12 cellular contexts compared by ENCODE assay signal in the genomic region with DNA sequence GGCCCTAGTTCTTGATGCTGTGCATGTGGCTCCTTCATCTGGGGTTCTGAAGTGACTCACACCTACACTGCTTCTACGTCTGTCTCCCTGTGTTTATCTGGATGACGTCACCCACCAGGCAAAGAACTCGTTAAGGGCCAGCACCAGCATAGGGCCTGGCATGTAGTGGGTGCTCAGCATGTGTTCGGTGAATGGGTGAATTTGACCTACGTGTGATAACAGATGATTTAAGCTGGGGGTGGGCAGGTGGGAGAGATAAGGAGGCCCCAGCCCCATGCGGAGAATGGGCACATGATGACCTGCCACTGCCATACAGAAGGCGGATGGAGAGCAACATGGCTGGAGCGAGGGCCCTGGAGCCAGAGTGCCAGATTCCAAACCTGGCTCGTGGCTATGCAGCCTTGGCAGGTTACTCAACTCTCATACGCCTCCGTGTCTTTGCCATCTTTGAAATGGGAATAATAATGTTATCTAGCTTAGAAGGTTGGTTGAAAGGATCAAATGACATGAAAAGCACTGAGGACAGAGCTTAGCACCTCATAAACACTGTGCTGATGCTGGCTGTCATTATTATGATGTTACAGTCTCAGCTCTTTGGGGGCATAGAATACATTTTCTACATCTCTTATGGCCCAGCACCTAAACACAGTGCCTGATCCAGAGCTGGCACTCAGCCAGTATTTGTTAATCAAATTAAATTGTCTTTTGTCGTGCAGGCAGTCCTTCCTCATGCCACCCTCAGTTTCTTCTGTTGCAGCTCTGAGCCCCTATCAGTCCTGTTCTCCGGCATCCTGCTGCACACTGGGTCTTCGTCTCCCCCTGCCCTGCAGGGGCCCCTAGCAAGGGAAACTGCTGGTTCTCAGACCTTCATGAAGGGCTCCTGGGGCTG. TPM values are rescaled to one million over a fixed set of nuclear protein-coding genes. Genes with fewer than 3 reads are reported as not detected.
DNase-seq lines count a peak whose midpoint lies in the region; ATAC-seq, FAIRE-seq and TF ChIP-seq lines count a peak whose summit lies in the region.
"Had no signal": no experiment of that assay in that cellular context is flagged by ENCODE, and none has a peak within 500 bp of the region (broad histone marks: within the 10 kb centered on the region; RNA-seq: fewer than 3 reads in every experiment).

No MANE protein-coding gene starts in this region.

- peak; percentile 45 for DNase-seq in HepG2 (ENCODE audit: low spot score)
- DNase-seq in right lobe of liver: no peak
- peak; percentile 21 for DNase-seq in OCI-M1 (lab: John Stamatoyannopoulos, UW)
- DNase-seq in erythroblast (lab: John Stamatoyannopoulos, UW): peak; percentile 62 to 83
- no peak for DNase-seq in activated CD4-positive, alpha-beta T cell treated with anti-CD3 and anti-CD28 coated beads for 36 hours
- DNase-seq in GF-D8 (lab: John Stamatoyannopoulos, UW): no peak
- no peak for DNase-seq in T-helper 2 cell treated with Interferon-gamma antibody and Interleukin-4, amounts not matched to agents 5 μg/mL and 100 μg/mL, for 36 hours (ENCODE audit: low spot score)
- DNase-seq in T-cell: no peak
- DNase-seq: activated T-cell treated with anti-CD3 and anti-CD28 coated beads, Interleukin-2, amount 50 U/mL, for 1 hour; natural killer cell; stimulated activated CD4-positive, alpha-beta T cell treated with anti-CD3 and anti-CD28 coated beads, Interleukin-4, amount 100 ng/mL, for 1 hour had no signal

- H3K27me3 Mint-ChIP-seq in activated CD4-positive, alpha-beta T cell treated with anti-CD3 and anti-CD28 coated beads for 36 hours: no peaks in the 10 kb centered on the region
- H3K27me3 Mint-ChIP-seq in T-helper 2 cell treated with Interferon-gamma antibody and Interleukin-4, amounts not matched to agents 5 μg/mL and 100 μg/mL, for 36 hours (ENCODE audit: low read depth): peaks cover 4% of the 10 kb centered on the region
- no peaks in the 10 kb centered on the region for H3K27me3 Mint-ChIP-seq in T-cell

- CTCF ChIA-PET in HepG2 (lab: Yijun Ruan, JAX; ENCODE audit: low intra/inter-chr PET ratio, low total read pairs) (no interaction called here), T-cell (lab: Charles Lee) (no interaction called here)
- CTCF ChIA-PET in activated CD4-positive, alpha-beta T cell treated with anti-CD3 and anti-CD28 coated beads for 36 hours (lab: Charles Lee): no interaction called here

- POLR2A ChIA-PET in HepG2 (lab: Yijun Ruan, JAX) (interaction anchor here (0.8 kb wide), 1 partner anchor 8 kb away, joined by 3 read pairs; no protein-coding TSS in a partner anchor), T-cell (lab: Charles Lee) (no interaction called here)
- POLR2A ChIA-PET in activated CD4-positive, alpha-beta T cell treated with anti-CD3 and anti-CD28 coated beads for 36 hours (lab: Charles Lee): no interaction called here

- no peak overlapping the region for H3K27ac Mint-ChIP-seq in activated CD4-positive, alpha-beta T cell treated with anti-CD3 and anti-CD28 coated beads for 36 hours
- H3K27ac Mint-ChIP-seq in T-helper 2 cell treated with Interferon-gamma antibody and Interleukin-4, amounts not matched to agents 5 μg/mL and 100 μg/mL, for 36 hours: no peak overlapping the region
- no peak overlapping the region for H3K27ac Mint-ChIP-seq in T-cell

- ATAC-seq in HepG2: no peak
- ATAC-seq in right lobe of liver: no peak
- no peak for ATAC-seq in activated CD4-positive, alpha-beta T cell treated with anti-CD3 and anti-CD28 coated beads for 36 hours
- no peak for ATAC-seq in T-cell (replicated peaks in 1 of 4)
- ATAC-seq: natural killer cell had no signal

- WGBS in HepG2 (ENCODE audit: low lambda C conversion rate): 36% methylated on average over 14 of the region's 14 CpGs
- WGBS in right lobe of liver (ENCODE audit: insufficient coverage, low coverage, low lambda C conversion rate, missing lambda C conversion rate): 47% methylated on average over 9 of the region's 14 CpGs

- peaks cover 6% of the 10 kb centered on the region for H3K4me1 Mint-ChIP-seq in activated CD4-positive, alpha-beta T cell treated with anti-CD3 and anti-CD28 coated beads for 36 hours
- peaks cover 14% of the 10 kb centered on the region for H3K4me1 Mint-ChIP-seq in T-helper 2 cell treated with Interferon-gamma antibody and Interleukin-4, amounts not matched to agents 5 μg/mL and 100 μg/mL, for 36 hours (ENCODE audit: low read depth)
- peaks cover 6 to 11% (median 10%) of the 10 kb centered on the region in 3 donors for H3K4me1 Mint-ChIP-seq in T-cell

- no peak for TF ChIP-seq RAD21 in HepG2 (CRISPR knock-in tag; IDR thresholded peaks at IDR 0.05)

- no TSS peak for BruUV-seq in HepG2 (replicated peaks; lab: Mats Ljungman, UMichigan)

- H3K4me3 ChIP-seq in HepG2 (replicated peaks in 1 of 3; ENCODE audit: insufficient read depth in 1 of 3, low read depth in 2 of 3, low read length in 3 of 3): no peak overlapping the region
- no peak overlapping the region for H3K4me3 ChIP-seq in right lobe of liver
- H3K4me3 ChIP-seq: suprapubic skin had no signal

- H3K4me2 ChIP-seq in HepG2 (ENCODE audit: low read depth, low read length): peak overlapping the region; percentile 26; the same call in 1 of the 2 replicates

- H3K27me3 ChIP-seq in HepG2 (ENCODE audit: control insufficient read depth in 1 of 2, insufficient read depth in 2 of 2, low read length in 2 of 2) (no peaks in the 10 kb centered on the region; a peak in 2 of 5 replicates), right lobe of liver (no peaks in the 10 kb centered on the region)

- TF ChIP-seq POLR2A in HepG2 (IDR thresholded peaks at IDR 0.05; ENCODE audit: insufficient read depth in 1 of 2, low read depth in 2 of 2, low read length in 2 of 2) (no peak), right lobe of liver (IDR thresholded peaks at IDR 0.05) (no peak), erythroblast (IDR thresholded peaks at IDR 0.05; ENCODE audit: low read length) (no peak)

- no peak for TF ChIP-seq EP300 in HepG2 (IDR thresholded peaks at IDR 0.05; ENCODE audit: low read depth in 2 of 2, low read length in 2 of 2)
- TF ChIP-seq EP300 in HepG2 (CRISPR knock-in tag; IDR thresholded peaks at IDR 0.05; ENCODE audit: borderline replicate concordance): no peak

- H3K36me3 ChIP-seq in HepG2 (replicated peaks in 1 of 2; ENCODE audit: control insufficient read depth in 1 of 2, insufficient read depth in 2 of 2, low read length in 2 of 2) (no peaks in the 10 kb centered on the region), right lobe of liver (no peaks in the 10 kb centered on the region)
- H3K36me3 ChIP-seq: suprapubic skin had no signal

- no peak for TF ChIP-seq CTCF in HepG2 (CRISPR knock-in tag; IDR thresholded peaks at IDR 0.05)
- no peak for TF ChIP-seq CTCF in right lobe of liver (IDR thresholded peaks at IDR 0.05)

- H3K27ac ChIP-seq in HepG2 (ENCODE audit: extremely low read length, insufficient read depth, low read length) (no peak overlapping the region), right lobe of liver (no peak overlapping the region)
- H3K27ac ChIP-seq: suprapubic skin had no signal

- no peaks in the 10 kb centered on the region for H4K20me1 ChIP-seq in HepG2 (ENCODE audit: insufficient read depth, low read length)

- intact Hi-C loops in HepG2 (cut with micrococcal nuclease; ENCODE audit: unreplicated experiment) (no loop called here), right lobe of liver (cut with DNase I) (no loop called here)
- intact Hi-C loops in activated CD4-positive, alpha-beta T cell treated with anti-CD3 and anti-CD28 coated beads for 36 hours (cut with DNase I, micrococcal nuclease): no loop called here

- H3K79me2 ChIP-seq in HepG2 (ENCODE audit: insufficient read depth, low read length): no peaks in the 10 kb centered on the region

- peaks cover 83% of the 10 kb centered on the region for H3K4me1 ChIP-seq in HepG2 (ENCODE audit: insufficient read depth, low read length)
- H3K4me1 ChIP-seq in right lobe of liver: peaks cover 0 to 49% (median 22%) of the 10 kb centered on the region in 4 donors

- no peak overlapping the region for H2AFZ ChIP-seq in HepG2 (ENCODE audit: low read length)

- H3K9ac ChIP-seq in HepG2 (ENCODE audit: insufficient read depth, low read depth, low read length): no peak overlapping the region

- FAIRE-seq in HepG2 (lab: Jason Lieb, UNC): no peak

- H3K9me3 Mint-ChIP-seq in activated CD4-positive, alpha-beta T cell treated with anti-CD3 and anti-CD28 coated beads for 36 hours (ENCODE audit: low read depth): no peaks in the 10 kb centered on the region
- no peaks in the 10 kb centered on the region for H3K9me3 Mint-ChIP-seq in T-helper 2 cell treated with Interferon-gamma antibody and Interleukin-4, amounts not matched to agents 5 μg/mL and 100 μg/mL, for 36 hours
- H3K9me3 Mint-ChIP-seq in T-cell: no peaks in the 10 kb centered on the region
- H3K9me3 Mint-ChIP-seq: natural killer cell had no signal

- H3K9me3 ChIP-seq in HepG2 (ENCODE audit: low read length) (no peaks in the 10 kb centered on the region), right lobe of liver (no peaks in the 10 kb centered on the region)
- H3K9me3 ChIP-seq: suprapubic skin had no signal

- no peak overlapping the region for H3K4me3 Mint-ChIP-seq in activated CD4-positive, alpha-beta T cell treated with anti-CD3 and anti-CD28 coated beads for 36 hours
- no peak overlapping the region for H3K4me3 Mint-ChIP-seq in T-helper 2 cell treated with Interferon-gamma antibody and Interleukin-4, amounts not matched to agents 5 μg/mL and 100 μg/mL, for 36 hours
- no peak overlapping the region for H3K4me3 Mint-ChIP-seq in T-cell
- H3K4me3 Mint-ChIP-seq: natural killer cell had no signal

- no peaks in the 10 kb centered on the region for H3K36me3 Mint-ChIP-seq in activated CD4-positive, alpha-beta T cell treated with anti-CD3 and anti-CD28 coated beads for 36 hours (ENCODE audit: low read depth)
- H3K36me3 Mint-ChIP-seq in T-helper 2 cell treated with Interferon-gamma antibody and Interleukin-4, amounts not matched to agents 5 μg/mL and 100 μg/mL, for 36 hours (ENCODE audit: low read depth): no peaks in the 10 kb centered on the region
- H3K36me3 Mint-ChIP-seq in T-cell: no peaks in the 10 kb centered on the region
- H3K36me3 Mint-ChIP-seq: natural killer cell had no signal

- in situ Hi-C loops in HepG2 (cut with HindIII; ENCODE audit: extremely low pct_ligation_motif_present, low pct_unique_long_range_greater_than_20kb): loop anchor here (5.0 kb wide), 1 partner anchor 37 kb away; the partner anchor contains the start of gene VEGFA

RNA-seq across cellular contexts. Expression of gene VEGFA, which starts 39.6 kb away (rescaled TPM):
- 34.1 and 68.1 TPM in 2 replicates for total RNA-seq in HepG2 (2016; rRNA removed; fragmentation: Illumina TruSeq; extraction: Trizol)
- total RNA-seq in HepG2 (2016; cell fraction: cytosol; rRNA removed; fragmentation: Illumina TruSeq; extraction: Trizol; ENCODE audit: low read depth): 13.4 and 14.2 TPM in 2 replicates
- 26.8 and 72.7 TPM in 2 replicates for total RNA-seq in HepG2 (2016; cell fraction: insoluble cytoplasmic fraction; rRNA removed; fragmentation: Illumina TruSeq; extraction: Trizol)
- total RNA-seq in HepG2 (2016; cell fraction: membrane; rRNA removed; fragmentation: Illumina TruSeq; extraction: Trizol): 33.1 and 34.4 TPM in 2 replicates
- 81.5 and 95.8 TPM in 2 replicates for total RNA-seq in HepG2 (2016; cell fraction: nucleus; rRNA removed; fragmentation: Illumina TruSeq; extraction: Trizol)
- 629 and 1,104 TPM in 2 replicates for polyA plus RNA-seq in HepG2 (2011; rRNA removed)
- polyA plus RNA-seq in HepG2 (2011; cell fraction: cytosol; rRNA removed): 292 and 298 TPM in 2 replicates
- 3,652 and 4,474 TPM in 2 replicates for polyA plus RNA-seq in HepG2 (2011; cell fraction: nucleus; rRNA removed)
- polyA plus RNA-seq in HepG2 (2012): 463 and 546 TPM in 2 replicates
- 9.2 and 10.7 TPM in 2 replicates for polyA plus RNA-seq in HepG2 (2016; cell fraction: cytosol; fragmentation: Illumina TruSeq; extraction: Trizol; ENCODE audit: low read depth)
- polyA plus RNA-seq in HepG2 (2016; cell fraction: insoluble cytoplasmic fraction; fragmentation: Illumina TruSeq; extraction: Trizol; ENCODE audit: low read depth): 34.1 and 41.6 TPM in 2 replicates
- 24.8 and 25.3 TPM in 2 replicates for polyA plus RNA-seq in HepG2 (2016; cell fraction: membrane; fragmentation: Illumina TruSeq; extraction: Trizol; ENCODE audit: low read depth)
- 253 and 267 TPM in 2 replicates for polyA plus RNA-seq in HepG2 (2016; cell fraction: nucleus; fragmentation: Illumina TruSeq; extraction: Trizol; ENCODE audit: insufficient read depth, low read depth)
- polyA minus RNA-seq in HepG2 (2011; rRNA and poly(A)+ RNA removed; ENCODE audit: low replicate concordance): 238 and 645 TPM in 2 replicates
- polyA minus RNA-seq in HepG2 (2011; cell fraction: cytosol; rRNA and poly(A)+ RNA removed): 122 and 136 TPM in 2 replicates
- polyA minus RNA-seq in HepG2 (2011; cell fraction: nucleus; rRNA and poly(A)+ RNA removed): 312 and 405 TPM in 2 replicates
- total RNA-seq in right lobe of liver: 100 to 1,000 TPM in 5 of 6 experiments, 10 to 100 TPM in 1; 91.3 to 571 (median 132) TPM
- total RNA-seq in activated CD4-positive, alpha-beta T cell treated with anti-CD3 and anti-CD28 coated beads for 36 hours: 10 to 100 TPM; 64.6 to 72.8 TPM
- 1 to 10 TPM; 1.1 to 8.9 (median 6.4) TPM for total RNA-seq in T-cell

Comparison
In these comparisons a context has a peak if more than half of its experiments do, and no peak if none do; other contexts are left out.
1. DNase-seq: peak in HepG2 (single experiment), OCI-M1 (single experiment) and erythroblast (2 of 2); none in right lobe of liver (0 of 3), activated CD4-positive, alpha-beta T cell treated with anti-CD3 and anti-CD28 coated beads for 36 hours (single experiment), GF-D8 (single experiment), T-helper 2 cell treated with Interferon-gamma antibody and Interleukin-4, amounts not matched to agents 5 μg/mL and 100 μg/mL, for 36 hours (single experiment) and T-cell (0 of 34).